In genomic region chr7:103075337-103075918, GRCh38 we compare ENCODE assay signal across 8 cellular contexts. TPM values are rescaled to one million over a fixed set of nuclear protein-coding genes. Genes with fewer than 3 reads are reported as not detected.
DNase-seq lines count a peak whose midpoint lies in the region; ATAC-seq lines count a peak whose summit lies in the region.

No MANE protein-coding gene starts in this region.

- peak overlapping the region; percentile 92 for H3K27ac ChIP-seq in epithelial cell of prostate

- ATAC-seq in GM18873 (IDR thresholded peaks at IDR 0.05; ENCODE audit: low FRiP score, unreplicated experiment): peak; percentile 34
- ATAC-seq in HG03139 (IDR thresholded peaks at IDR 0.05; ENCODE audit: unreplicated experiment): peak; percentile 34

- DNase-seq in AG08395 (ENCODE audit: low spot score) (peak; percentile 33), NCI-H748 treated with DMSO at 0.1 percent for 48 hours (lab: John Stamatoyannopoulos, UW) (peak; percentile 55), activated T-cell treated with anti-CD3 and anti-CD28 coated beads for 24 hours (ENCODE audit: low read depth) (peak; percentile 70), epithelial cell of prostate (ENCODE audit: low read depth, low spot score) (no peak), mucosa of gallbladder (ENCODE audit: low spot score) (peak; percentile 18)
- peak; percentile 20 to 43 for DNase-seq in stimulated activated CD8-positive, alpha-beta memory T cell treated with anti-CD3 and anti-CD28 coated beads, Interleukin-4, amount 100 ng/mL, for 1 hour (ENCODE audit: low read depth in 2 of 2, low spot score in 1 of 2)

RNA-seq across cellular contexts. Expression of gene ARMC10, which starts 0.5 kb away (rescaled TPM):
- 39.7 TPM for total RNA-seq in mucosa of gallbladder

RNA-seq across cellular contexts. Expression of gene FBXL13, which starts 0.8 kb away (rescaled TPM):
- 2.5 TPM for total RNA-seq in mucosa of gallbladder
